Comparison of ENCODE assay signal across 8 cellular contexts in the genomic region with DNA sequence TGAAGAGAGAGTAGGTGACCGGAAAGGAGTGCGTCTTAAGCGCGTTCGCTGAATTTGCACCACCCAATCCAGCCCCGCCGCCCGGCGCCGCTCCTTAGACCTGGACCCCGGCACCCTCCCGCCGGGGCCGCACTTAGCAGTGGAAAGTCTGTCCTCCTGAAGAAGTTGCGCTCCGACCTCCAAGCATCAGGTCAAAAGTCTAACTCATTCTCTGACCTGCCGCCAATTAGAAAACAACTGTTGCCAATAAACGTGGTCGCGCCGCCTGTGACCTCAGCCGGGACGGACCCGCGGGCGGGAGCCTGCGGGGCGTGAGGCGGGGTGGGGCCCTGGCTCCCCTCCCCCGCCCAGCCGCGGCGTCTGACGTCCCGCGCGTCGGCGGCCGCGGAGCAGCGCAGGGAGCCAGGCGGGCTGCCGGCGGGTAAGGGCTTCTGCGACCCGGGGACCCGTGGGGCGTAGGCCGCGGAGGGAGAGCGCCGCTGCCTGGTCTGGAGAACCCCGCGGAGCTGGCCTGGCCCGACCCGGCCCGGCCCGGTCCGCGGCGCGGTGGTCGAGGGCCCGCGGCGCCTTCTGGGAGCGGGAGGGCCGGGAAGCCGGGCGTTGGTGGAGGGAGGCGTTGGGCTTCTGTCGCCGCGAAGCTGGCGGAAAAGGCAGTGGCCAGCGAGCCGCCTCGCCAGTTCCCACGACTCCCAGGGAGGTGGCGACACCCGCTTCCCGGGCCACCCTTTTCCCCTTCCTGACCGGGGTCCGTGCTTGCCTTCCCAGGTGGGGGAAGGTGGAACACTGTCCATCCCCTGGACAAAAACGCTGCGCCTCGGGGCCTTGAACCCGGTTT. TPM values are rescaled to one million over a fixed set of nuclear protein-coding genes. Genes with fewer than 3 reads are reported as not detected.
A peak's percentile ranks its signal among the peaks of the same experiment; 100 is the strongest.
DNase-seq lines count a peak whose midpoint lies in the region; ATAC-seq and TF ChIP-seq lines count a peak whose summit lies in the region.

TSS of gene BCAP29 (plus strand) at position 366 of the 835 bp plus-strand sequence. CDS start 527 bp downstream, outside the sequence.

- peaks cover 34% of the 10 kb centered on the region for H3F3A ChIP-seq in DOHH2 (ENCODE audit: control insufficient read depth, insufficient read depth)

- peak within 1 kb of the TSS; percentile 39 for H3K27ac ChIP-seq in DOHH2 (ENCODE audit: low read depth, low read length)
- peak within 1 kb of the TSS; percentile 59 for H3K27ac ChIP-seq in RWPE2 (ENCODE audit: poor library complexity, severe bottlenecking)
- peak within 1 kb of the TSS; percentile 91 to 98 (median 94) for H3K27ac ChIP-seq in stomach

- H3K79me2 ChIP-seq in DOHH2 (ENCODE audit: control insufficient read depth, low read length) = peaks cover 25% of the 10 kb centered on the region

- H3K4me3 Mint-ChIP-seq in IgD-negative memory B cell (peak within 1 kb of the TSS; percentile 89 to 94 (median 92)), nephron progenitor cell (peak within 1 kb of the TSS; percentile 93)

- DNase-seq in RWPE2 (ENCODE audit: low spot score) (peak; percentile 61), fibroblast of the conjunctiva (ENCODE audit: low read depth) (peak; percentile 32), nephron progenitor cell (peak; percentile 80), stomach (peak; percentile 74)
- peak; percentile 89 for DNase-seq in activated effector memory CD4-positive, alpha-beta T cell treated with anti-CD3 and anti-CD28 coated beads, Interleukin-2, amount 50 U/mL, for 16 hours

- H3K36me3 Mint-ChIP-seq in IgD-negative memory B cell = peaks cover 7% of the 10 kb centered on the region
- peaks cover 24% of the 10 kb centered on the region for H3K36me3 Mint-ChIP-seq in nephron progenitor cell (ENCODE audit: low read depth)

- intact Hi-C loops in stomach (cut with DNase I; ENCODE audit: low total_unique reads) = no loop called here

- H4K20me1 ChIP-seq in DOHH2 (ENCODE audit: control insufficient read depth, insufficient read depth, low read depth, low read length) = no peaks in the 10 kb centered on the region

- H3K4me1 Mint-ChIP-seq in IgD-negative memory B cell (peaks cover 14 to 19% (median 18%) of the 10 kb centered on the region in 3 donors), nephron progenitor cell (peaks cover 23% of the 10 kb centered on the region)

- ATAC-seq in GM21528 (IDR thresholded peaks at IDR 0.05; ENCODE audit: low FRiP score, unreplicated experiment) = peak; percentile 95
- peak; percentile 86 for ATAC-seq in RWPE2 (ENCODE audit: low read depth)

- WGBS in stomach, 5 donors = 0 to 1% (median 0%) methylated on average over 37 to 89 of the region's 89 CpGs

- H3K27me3 ChIP-seq in DOHH2 (ENCODE audit: control insufficient read depth, low read length) (no peaks in the 10 kb centered on the region), RWPE2 (ENCODE audit: insufficient read depth, poor library complexity, severe bottlenecking) (no peaks in the 10 kb centered on the region), stomach (no peaks in the 10 kb centered on the region)

- H3K9me2 ChIP-seq in DOHH2 (replicated peaks; ENCODE audit: control insufficient read depth, low read length) = no peaks in the 10 kb centered on the region

- TF ChIP-seq EP300 in stomach (IDR thresholded peaks at IDR 0.05) = no peak

- TF ChIP-seq CTCF in DOHH2 (IDR thresholded peaks at IDR 0.05; ENCODE audit: low read depth, low read length, poor library complexity, severe bottlenecking) = peak; percentile 37
- peak; percentile 47 for TF ChIP-seq CTCF in RWPE2 (IDR thresholded peaks at IDR 0.05; ENCODE audit: poor library complexity, severe bottlenecking)
- TF ChIP-seq CTCF in nephron progenitor cell (IDR thresholded peaks at IDR 0.05) = no peak
- TF ChIP-seq CTCF in stomach (IDR thresholded peaks at IDR 0.05) = peak in 2 of 7 experiments; percentile 27 to 30

- H3K4me1 ChIP-seq in DOHH2 (ENCODE audit: control insufficient read depth, low read length) (peaks cover 23% of the 10 kb centered on the region), RWPE2 (ENCODE audit: insufficient read depth, poor library complexity, severe bottlenecking) (peaks cover 14% of the 10 kb centered on the region), stomach (peaks cover 13 to 39% (median 25%) of the 10 kb centered on the region in 4 donors)

- H3K4me3 ChIP-seq in DOHH2 (ENCODE audit: low read length) = peak within 1 kb of the TSS; percentile 74
- H3K4me3 ChIP-seq in RWPE2 (ENCODE audit: severe bottlenecking) = peak within 1 kb of the TSS; percentile 85
- H3K4me3 ChIP-seq in stomach = peak within 1 kb of the TSS; percentile 72 to 85 (median 74)

- H3K9me3 Mint-ChIP-seq in IgD-negative memory B cell = peaks cover 0 to 1% (median 0%) of the 10 kb centered on the region in 3 donors
- H3K9me3 Mint-ChIP-seq in nephron progenitor cell = no peaks in the 10 kb centered on the region

- H3K4me2 ChIP-seq in DOHH2 (ENCODE audit: low read length) = peak within 1 kb of the TSS; percentile 59

- TF ChIP-seq POLR2A in stomach (IDR thresholded peaks at IDR 0.05) = no peak

- peak within 1 kb of the TSS; percentile 64 to 89 (median 75) for H3K27ac Mint-ChIP-seq in IgD-negative memory B cell
- peak within 1 kb of the TSS; percentile 86 for H3K27ac Mint-ChIP-seq in nephron progenitor cell

- H3K27me3 Mint-ChIP-seq in IgD-negative memory B cell (no peaks in the 10 kb centered on the region), nephron progenitor cell (ENCODE audit: low read depth, poor library complexity) (no peaks in the 10 kb centered on the region)

- H3K36me3 ChIP-seq in DOHH2 (ENCODE audit: control insufficient read depth, low read length) (peaks cover 37% of the 10 kb centered on the region), RWPE2 (ENCODE audit: low read depth) (peaks cover 56% of the 10 kb centered on the region), stomach (peaks cover 0 to 25% (median 19%) of the 10 kb centered on the region in 4 donors)

- H3K9me3 ChIP-seq in DOHH2 (ENCODE audit: control insufficient read depth, insufficient read depth, low read length) (no peaks in the 10 kb centered on the region), RWPE2 (ENCODE audit: severe bottlenecking) (no peaks in the 10 kb centered on the region), stomach (no peaks in the 10 kb centered on the region)

RNA-seq across cellular contexts. Expression of gene BCAP29, which starts in this region (rescaled TPM):
- 43.6 TPM for polyA plus RNA-seq in IgD-negative memory B cell
- 10 to 100 TPM; 44.6 to 73.1 (median 50.0) TPM for total RNA-seq in stomach
- 10 to 100 TPM; 26.1 to 32.2 (median 31.5) TPM for polyA plus RNA-seq in stomach

Comparison
In these comparisons a context has a peak if more than half of its experiments do, and no peak if none do; other contexts are left out.
1. Peak in every context shown above with its lines: DNase-seq, ATAC-seq, H3K4me3 ChIP-seq and H3K27ac ChIP-seq.
2. H3K27ac ChIP-seq: peak in every context shown above with its lines; median percentile 94 in stomach; 59 in RWPE2; 39 in DOHH2.
3. DNase-seq: peak in every context shown above with its lines; median percentile 89 in activated effector memory CD4-positive, alpha-beta T cell treated with anti-CD3 and anti-CD28 coated beads, Interleukin-2, amount 50 U/mL, for 16 hours; 80 in nephron progenitor cell; 74 in stomach; 61 in RWPE2; 32 in fibroblast of the conjunctiva.